Comparison of ENCODE assay signal across 14 cellular contexts in genomic region chr10:69217119-69217754, GRCh38. TPM values are rescaled to one million over a fixed set of nuclear protein-coding genes. Genes with fewer than 3 reads are reported as not detected.
A peak's percentile ranks its signal among the peaks of the same experiment; 100 is the strongest.
DNase-seq lines count a peak whose midpoint lies in the region; ATAC-seq lines count a peak whose summit lies in the region.
"Had no signal": no experiment of that assay in that cellular context is flagged by ENCODE, and none has a peak within 500 bp of the region (broad histone marks: within the 10 kb centered on the region; RNA-seq: fewer than 3 reads in every experiment).

No MANE protein-coding gene starts in this region.

- H3K9me3 Mint-ChIP-seq in CD4-positive, alpha-beta memory T cell, result peaks cover 0 to 13% (median 6%) of the 10 kb centered on the region in 8 donors

- H3K36me3 ChIP-seq in mesodermal cell (ENCODE audit: control insufficient read depth, insufficient read depth, low read length), result no peaks in the 10 kb centered on the region
- H3K36me3 ChIP-seq in CD4-positive, alpha-beta memory T cell (ENCODE audit: insufficient read depth, low read length), result no peaks in the 10 kb centered on the region

- no peak overlapping the region for H3K4me3 ChIP-seq in mesodermal cell (ENCODE audit: extremely low read depth, insufficient read depth, low read length, poor library complexity, severe bottlenecking)
- H3K4me3 ChIP-seq in CD4-positive, alpha-beta memory T cell (ENCODE audit: low read length in 2 of 2), result no peak overlapping the region

- CTCF ChIA-PET in CD4-positive, alpha-beta memory T cell (lab: Charles Lee; ENCODE audit: partially characterized antibody), result interaction anchor here (0.9 to 5.0 kb wide), 4 partner anchors 9 to 191 kb away, joined by 3 to 36 read pairs (median 4); no protein-coding TSS in a partner anchor

- H3K4me1 ChIP-seq in mesodermal cell (ENCODE audit: control insufficient read depth, insufficient read depth, low read length, poor library complexity, severe bottlenecking), result peaks cover 18% of the 10 kb centered on the region
- peaks cover 32% of the 10 kb centered on the region for H3K4me1 ChIP-seq in CD4-positive, alpha-beta memory T cell (ENCODE audit: insufficient read depth, low read length)

- 88 to 94% methylated on average over 2 to 3 of the region's 4 CpGs for WGBS in mesodermal cell (ENCODE audit: insufficient coverage in 2 of 2), 2 experiments

- H3K9me3 ChIP-seq in mesodermal cell (ENCODE audit: control insufficient read depth, low read length), result peaks cover 5% of the 10 kb centered on the region
- H3K9me3 ChIP-seq in CD4-positive, alpha-beta memory T cell (ENCODE audit: control insufficient read depth in 1 of 2, low read length in 2 of 2), result no peaks in the 10 kb centered on the region

- DNase-seq in Caki2 (ENCODE audit: low read depth) (peak; percentile 92), NCI-H460 (ENCODE audit: extremely low read depth, low read depth) (peak; percentile 89), dedifferentiated amniotic fluid mesenchymal stem cell (ENCODE audit: extremely low spot score) (peak; percentile 49), SKM-1 (lab: John Stamatoyannopoulos, UW; ENCODE audit: unreplicated experiment) (no peak)
- no peak for DNase-seq in CD4-positive, alpha-beta memory T cell
- DNase-seq: cortex of kidney; GF-D8; left cardiac atrium; MV-4-11; Right ventricle myocardium superior; stimulated activated naive CD4-positive, alpha-beta T cell treated with Interleukin-2 at 50 U/mL for 16 hours had no signal

- no peak overlapping the region for H3K4me3 Mint-ChIP-seq in CD4-positive, alpha-beta memory T cell

- in situ Hi-C loops in Caki2 (cut with HindIII; ENCODE audit: low pct_unique_long_range_greater_than_20kb, low sequenced_read_pairs), result no loop called here

- H3K4me1 Mint-ChIP-seq in CD4-positive, alpha-beta memory T cell, result peaks cover 18 to 52% (median 26%) of the 10 kb centered on the region in 4 donors

- peak overlapping the region; percentile 5 for H3K27ac ChIP-seq in mesodermal cell (ENCODE audit: low read depth, low read length, severe bottlenecking)
- no peak overlapping the region for H3K27ac ChIP-seq in CD4-positive, alpha-beta memory T cell (ENCODE audit: low read depth, low read length)

- ATAC-seq in HG02798 (IDR thresholded peaks at IDR 0.05; ENCODE audit: poor library complexity, unreplicated experiment), result no peak
- no peak for ATAC-seq in GM19324 (IDR thresholded peaks at IDR 0.05; ENCODE audit: low FRiP score, unreplicated experiment)

- no peaks in the 10 kb centered on the region for H3K27me3 Mint-ChIP-seq in CD4-positive, alpha-beta memory T cell

- POLR2A ChIA-PET in CD4-positive, alpha-beta memory T cell (lab: Charles Lee; ENCODE audit: partially characterized antibody), result interaction anchor here (1.3 to 2.8 kb wide), 4 partner anchors 11 to 93 kb away, joined by 3 to 16 read pairs (median 6); partner anchors contain the start of gene VPS26A

- no peaks in the 10 kb centered on the region for H3K36me3 Mint-ChIP-seq in CD4-positive, alpha-beta memory T cell

- intact Hi-C loops in CD4-positive, alpha-beta memory T cell (cut with micrococcal nuclease), result no loop called here

- no peaks in the 10 kb centered on the region for H3K27me3 ChIP-seq in CD4-positive, alpha-beta memory T cell (ENCODE audit: insufficient read depth, low read length)

- H3K27ac Mint-ChIP-seq in CD4-positive, alpha-beta memory T cell, result peak overlapping the region in 2 of 7 donors; percentile 43 to 80

RNA-seq across cellular contexts. Expression of gene HKDC1, which starts 2.9 kb away (rescaled TPM):
- 52.3 and 68.0 TPM in 2 replicates for total RNA-seq in Caki2 (2014; rRNA removed; shearing (Covaris generic); ENCODE audit: low replicate concordance)
- total RNA-seq in NCI-H460 (2014; rRNA removed; shearing (Covaris generic)), result 5.6 and 7.6 TPM in 2 replicates
- 0.75 and 13.8 TPM in 2 replicates for polyA plus RNA-seq in NCI-H460 (2014; cell fraction: nucleus; rRNA removed)
- polyA plus RNA-seq in mesodermal cell (2013, experiment 1 of 2), result 0.37 TPM
- polyA plus RNA-seq in mesodermal cell (2013, experiment 2 of 2), result 0.30 TPM
- 1 to 10 TPM; 3.5 TPM for total RNA-seq in CD4-positive, alpha-beta memory T cell
- 1 to 10 TPM; 5.5 to 8.1 TPM for polyA plus RNA-seq in CD4-positive, alpha-beta memory T cell
- total RNA-seq: Right ventricle myocardium superior had no signal

RNA-seq across cellular contexts. Expression of gene SUPV3L1, which starts 37.2 kb away (rescaled TPM):
- total RNA-seq in Caki2 (2014; rRNA removed; shearing (Covaris generic); ENCODE audit: low replicate concordance), result 18.0 and 23.5 TPM in 2 replicates
- 75.9 and 79.0 TPM in 2 replicates for total RNA-seq in NCI-H460 (2014; rRNA removed; shearing (Covaris generic))
- 71.2 and 78.9 TPM in 2 replicates for polyA plus RNA-seq in NCI-H460 (2014; cell fraction: nucleus; rRNA removed)
- polyA plus RNA-seq in mesodermal cell (2013, experiment 1 of 2), result 30.3 TPM
- polyA plus RNA-seq in mesodermal cell (2013, experiment 2 of 2), result 26.4 TPM
- total RNA-seq in CD4-positive, alpha-beta memory T cell, result 10 to 100 TPM; 35.7 to 39.0 TPM
- polyA plus RNA-seq in CD4-positive, alpha-beta memory T cell, result 10 to 100 TPM; 14.2 to 21.5 TPM

Comparison
In these comparisons a context has a peak if more than half of its experiments do, and no peak if none do; other contexts are left out.
1. DNase-seq: peak in Caki2 (single experiment), NCI-H460 (single experiment) and dedifferentiated amniotic fluid mesenchymal stem cell (single experiment); none in CD4-positive, alpha-beta memory T cell (0 of 5) and SKM-1 (single experiment).